Comparison of ENCODE assay signal across 27 cellular contexts in the genomic region with DNA sequence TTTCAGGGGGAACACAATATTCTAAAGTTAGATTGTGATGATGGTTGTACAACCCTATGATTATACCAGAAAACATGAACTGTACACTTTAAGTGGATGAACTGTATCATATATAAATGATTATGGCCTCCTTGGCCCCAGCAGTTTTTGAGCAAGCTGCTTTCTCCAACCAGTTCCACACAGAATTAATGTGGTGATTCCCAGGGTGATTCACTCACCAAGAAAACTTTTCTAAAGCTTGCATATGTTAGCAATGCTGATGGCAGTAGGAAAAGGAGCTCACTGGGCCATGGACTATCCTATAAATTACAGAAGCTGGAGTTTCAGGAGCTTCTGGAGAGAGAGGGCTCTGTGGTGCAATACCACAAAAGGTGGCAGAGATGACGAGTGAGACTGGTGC. TPM values are rescaled to one million over a fixed set of nuclear protein-coding genes. Genes with fewer than 3 reads are reported as not detected.
DNase-seq lines count a peak whose midpoint lies in the region; ATAC-seq lines count a peak whose summit lies in the region.
"Had no signal": no experiment of that assay in that cellular context is flagged by ENCODE, and none has a peak within 500 bp of the region (broad histone marks: within the 10 kb centered on the region; RNA-seq: fewer than 3 reads in every experiment).

No MANE protein-coding gene starts in this region.

- H3K4me3 Mint-ChIP-seq in activated naive CD8-positive, alpha-beta T cell treated with anti-CD3 and anti-CD28 coated beads for 36 hours, result no peak overlapping the region
- no peak overlapping the region for H3K4me3 Mint-ChIP-seq in activated naive CD8-positive, alpha-beta T cell treated with anti-CD3 and anti-CD28 coated beads, Interleukin-2, amount 50 U/mL, for 24 hours
- no peak overlapping the region for H3K4me3 Mint-ChIP-seq in central memory CD8-positive, alpha-beta T cell
- H3K4me3 Mint-ChIP-seq: CD4-positive, alpha-beta memory T cell had no signal

- DNase-seq in activated naive CD8-positive, alpha-beta T cell treated with anti-CD3 and anti-CD28 coated beads for 36 hours, result no peak
- DNase-seq in activated naive CD8-positive, alpha-beta T cell treated with anti-CD3 and anti-CD28 coated beads, Interleukin-2, amount 50 U/mL, for 24 hours, result no peak
- peak; percentile 9 for DNase-seq in ELR (ENCODE audit: low read depth)
- DNase-seq in central memory CD8-positive, alpha-beta T cell (ENCODE audit: low spot score in 2 of 2), result no peak
- peak; percentile 26 for DNase-seq in left kidney (ENCODE audit: low read depth, low spot score)
- DNase-seq in CD1c-positive myeloid dendritic cell (ENCODE audit: extremely low spot score), result no peak
- no peak for DNase-seq in DMS79 (lab: John Stamatoyannopoulos, UW)
- DNase-seq: AML-193; CD4-positive, alpha-beta memory T cell; dermis blood vessel endothelial cell; gastrocnemius medialis; Kasumi-1; left colon; mesendoderm; NCI-H1436; NCI-H2081 treated with DMSO at 0.1 percent for 48 hours; posterior cingulate gyrus; right lobe of liver; SHP77 treated with DMSO at 0.1 percent for 48 hours; stimulated activated CD8-positive, alpha-beta memory T cell treated with anti-CD3 and anti-CD28 coated beads, Interleukin-4, amount 100 ng/mL, for 48 hours; thyroid gland; uterus had no signal

- peaks cover 19% of the 10 kb centered on the region for H3K4me1 Mint-ChIP-seq in activated naive CD8-positive, alpha-beta T cell treated with anti-CD3 and anti-CD28 coated beads for 36 hours
- H3K4me1 Mint-ChIP-seq in activated naive CD8-positive, alpha-beta T cell treated with anti-CD3 and anti-CD28 coated beads, Interleukin-2, amount 50 U/mL, for 24 hours, result peaks cover 23% of the 10 kb centered on the region
- H3K4me1 Mint-ChIP-seq in central memory CD8-positive, alpha-beta T cell, result peaks cover 19% of the 10 kb centered on the region

- H3K27me3 Mint-ChIP-seq in activated naive CD8-positive, alpha-beta T cell treated with anti-CD3 and anti-CD28 coated beads for 36 hours, result no peaks in the 10 kb centered on the region
- no peaks in the 10 kb centered on the region for H3K27me3 Mint-ChIP-seq in activated naive CD8-positive, alpha-beta T cell treated with anti-CD3 and anti-CD28 coated beads, Interleukin-2, amount 50 U/mL, for 24 hours
- no peaks in the 10 kb centered on the region for H3K27me3 Mint-ChIP-seq in central memory CD8-positive, alpha-beta T cell
- H3K27me3 Mint-ChIP-seq: CD4-positive, alpha-beta memory T cell had no signal

- peaks cover 4% of the 10 kb centered on the region for H3K36me3 Mint-ChIP-seq in activated naive CD8-positive, alpha-beta T cell treated with anti-CD3 and anti-CD28 coated beads for 36 hours
- H3K36me3 Mint-ChIP-seq in activated naive CD8-positive, alpha-beta T cell treated with anti-CD3 and anti-CD28 coated beads, Interleukin-2, amount 50 U/mL, for 24 hours (ENCODE audit: low read depth), result peaks cover 2% of the 10 kb centered on the region
- peaks cover 8% of the 10 kb centered on the region for H3K36me3 Mint-ChIP-seq in central memory CD8-positive, alpha-beta T cell (ENCODE audit: insufficient read depth)
- H3K36me3 Mint-ChIP-seq: activated naive CD4-positive, alpha-beta T cell treated with anti-CD3 and anti-CD28 coated beads, Interleukin-2, amount 50 U/mL, for 72 hours had no signal

- peak overlapping the region; percentile 38 for H3K27ac Mint-ChIP-seq in activated naive CD8-positive, alpha-beta T cell treated with anti-CD3 and anti-CD28 coated beads for 36 hours
- H3K27ac Mint-ChIP-seq in activated naive CD8-positive, alpha-beta T cell treated with anti-CD3 and anti-CD28 coated beads, Interleukin-2, amount 50 U/mL, for 24 hours, result no peak overlapping the region
- peak overlapping the region; percentile 48 for H3K27ac Mint-ChIP-seq in central memory CD8-positive, alpha-beta T cell (ENCODE audit: low read depth)
- H3K27ac Mint-ChIP-seq: activated naive CD4-positive, alpha-beta T cell treated with anti-CD3 and anti-CD28 coated beads, Interleukin-2, amount 50 U/mL, for 72 hours; activated T-helper 2 cell treated with anti-CD3 and anti-CD28 coated beads, Interferon-gamma antibody, Interleukin-2, Interleukin-4, amounts not matched to agents 10 μg/mL and 5 μg/mL and 100 μg/mL, durations not matched to agents 14 hours and 24 hours and 36 hours had no signal

- no peaks in the 10 kb centered on the region for H3K9me3 Mint-ChIP-seq in activated naive CD8-positive, alpha-beta T cell treated with anti-CD3 and anti-CD28 coated beads for 36 hours
- no peaks in the 10 kb centered on the region for H3K9me3 Mint-ChIP-seq in activated naive CD8-positive, alpha-beta T cell treated with anti-CD3 and anti-CD28 coated beads, Interleukin-2, amount 50 U/mL, for 24 hours
- no peaks in the 10 kb centered on the region for H3K9me3 Mint-ChIP-seq in central memory CD8-positive, alpha-beta T cell
- H3K9me3 Mint-ChIP-seq: activated naive CD4-positive, alpha-beta T cell treated with anti-CD3 and anti-CD28 coated beads, Interleukin-2, amount 50 U/mL, for 72 hours; activated T-helper 2 cell treated with anti-CD3 and anti-CD28 coated beads, Interferon-gamma antibody, Interleukin-2, Interleukin-4, amounts not matched to agents 10 μg/mL and 5 μg/mL and 100 μg/mL, durations not matched to agents 14 hours and 24 hours and 36 hours; CD4-positive, alpha-beta memory T cell had no signal

- no peak for ATAC-seq in activated naive CD8-positive, alpha-beta T cell treated with anti-CD3 and anti-CD28 coated beads, Interleukin-2, amount 50 U/mL, for 24 hours
- no peak for ATAC-seq in central memory CD8-positive, alpha-beta T cell (replicated peaks; ENCODE audit: extremely low read depth, poor library complexity, severe bottlenecking)
- no peak for ATAC-seq in GM19324 (IDR thresholded peaks at IDR 0.05; ENCODE audit: low FRiP score, unreplicated experiment)
- ATAC-seq: gastrocnemius medialis, HepG2, left colon, Panc1, right lobe of liver had no signal

RNA-seq across cellular contexts. Expression of a gene that starts 52.9 kb away (rescaled TPM):
- total RNA-seq in activated naive CD8-positive, alpha-beta T cell treated with anti-CD3 and anti-CD28 coated beads for 36 hours, result 1 to 10 TPM; 1.1 to 1.7 TPM

Comparison
In these comparisons a context has a peak if more than half of its experiments do, and no peak if none do; other contexts are left out.
1. DNase-seq: peak in ELR (single experiment) and left kidney (single experiment); none in activated naive CD8-positive, alpha-beta T cell treated with anti-CD3 and anti-CD28 coated beads for 36 hours (single experiment), activated naive CD8-positive, alpha-beta T cell treated with anti-CD3 and anti-CD28 coated beads, Interleukin-2, amount 50 U/mL, for 24 hours (single experiment), central memory CD8-positive, alpha-beta T cell (0 of 2), CD1c-positive myeloid dendritic cell (single experiment) and DMS79 (single experiment).